3 cellular contexts compared by ENCODE assay signal in the genomic region with DNA sequence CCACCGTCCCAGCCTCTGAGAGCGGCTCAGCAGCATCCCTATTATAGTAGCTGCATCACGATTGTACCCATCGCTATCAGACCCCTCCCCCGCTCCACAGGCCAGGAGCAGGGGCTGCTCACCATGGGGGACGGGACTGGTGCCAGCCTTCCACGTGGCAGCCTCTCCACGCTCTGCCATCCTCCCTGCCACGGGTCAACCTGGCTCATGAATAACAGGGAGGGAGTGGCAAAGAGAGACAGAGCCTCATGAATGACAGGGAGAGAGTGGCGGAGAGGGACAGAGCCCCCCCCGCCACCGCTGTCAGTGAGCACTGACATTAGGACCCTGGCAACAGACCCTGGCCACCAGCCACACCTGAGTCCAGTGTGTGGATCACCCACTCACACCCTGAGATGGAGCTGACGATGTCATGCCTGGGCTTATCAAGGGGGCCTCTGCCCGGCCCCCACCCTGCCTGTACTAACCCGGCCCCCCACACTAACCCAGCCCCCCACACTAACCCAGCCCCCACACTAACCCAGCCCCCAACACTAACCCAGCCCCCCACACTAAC.
TF ChIP-seq lines count a peak whose summit lies in the region.

No MANE protein-coding gene starts in this region.

TF ChIP-seq in SK-N-SH, 30 proteins besides CTCF, POLR2A, EP300 and RAD21:
- TF ChIP-seq, protein P1, sequence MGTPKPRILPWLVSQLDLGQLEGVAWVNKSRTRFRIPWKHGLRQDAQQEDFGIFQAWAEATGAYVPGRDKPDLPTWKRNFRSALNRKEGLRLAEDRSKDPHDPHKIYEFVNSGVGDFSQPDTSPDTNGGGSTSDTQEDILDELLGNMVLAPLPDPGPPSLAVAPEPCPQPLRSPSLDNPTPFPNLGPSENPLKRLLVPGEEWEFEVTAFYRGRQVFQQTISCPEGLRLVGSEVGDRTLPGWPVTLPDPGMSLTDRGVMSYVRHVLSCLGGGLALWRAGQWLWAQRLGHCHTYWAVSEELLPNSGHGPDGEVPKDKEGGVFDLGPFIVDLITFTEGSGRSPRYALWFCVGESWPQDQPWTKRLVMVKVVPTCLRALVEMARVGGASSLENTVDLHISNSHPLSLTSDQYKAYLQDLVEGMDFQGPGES (IDR thresholded peaks at IDR 0.05; ENCODE audit: low read depth, low read length): no peak
- no peak for TF ChIP-seq YY1 (IDR thresholded peaks at IDR 0.05; ENCODE audit: low read depth)
- TF ChIP-seq ELF1 (IDR thresholded peaks at IDR 0.05): no peak
- TF ChIP-seq, protein P2, sequence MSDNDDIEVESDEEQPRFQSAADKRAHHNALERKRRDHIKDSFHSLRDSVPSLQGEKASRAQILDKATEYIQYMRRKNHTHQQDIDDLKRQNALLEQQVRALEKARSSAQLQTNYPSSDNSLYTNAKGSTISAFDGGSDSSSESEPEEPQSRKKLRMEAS (IDR thresholded peaks at IDR 0.05; ENCODE audit: low read depth): no peak
- no peak for TF ChIP-seq CHD2 (IDR thresholded peaks at IDR 0.05; ENCODE audit: low read length, partially characterized antibody)
- no peak for TF ChIP-seq POLR2AphosphoS5 (IDR thresholded peaks at IDR 0.05; ENCODE audit: low read depth, low read length)
- TF ChIP-seq RFX5 (IDR thresholded peaks at IDR 0.05; ENCODE audit: low read length): no peak
- no peak for TF ChIP-seq NFIC (IDR thresholded peaks at IDR 0.05; ENCODE audit: borderline replicate concordance)
- TF ChIP-seq SIN3A (IDR thresholded peaks at IDR 0.05; ENCODE audit: borderline replicate concordance, low read depth, low read length): no peak
- TF ChIP-seq JUND (IDR thresholded peaks at IDR 0.05): no peak
- TF ChIP-seq FOSL2 (IDR thresholded peaks at IDR 0.05; ENCODE audit: borderline replicate concordance, low read depth): no peak
- no peak for TF ChIP-seq RCOR1 (IDR thresholded peaks at IDR 0.05; ENCODE audit: low read length)
- TF ChIP-seq, protein P3, sequence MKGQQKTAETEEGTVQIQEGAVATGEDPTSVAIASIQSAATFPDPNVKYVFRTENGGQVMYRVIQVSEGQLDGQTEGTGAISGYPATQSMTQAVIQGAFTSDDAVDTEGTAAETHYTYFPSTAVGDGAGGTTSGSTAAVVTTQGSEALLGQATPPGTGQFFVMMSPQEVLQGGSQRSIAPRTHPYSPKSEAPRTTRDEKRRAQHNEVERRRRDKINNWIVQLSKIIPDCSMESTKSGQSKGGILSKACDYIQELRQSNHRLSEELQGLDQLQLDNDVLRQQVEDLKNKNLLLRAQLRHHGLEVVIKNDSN (IDR thresholded peaks at IDR 0.05; ENCODE audit: borderline replicate concordance, low read depth): no peak

TF ChIP-seq in SK-N-SH treated with all-trans-retinoic acid at 6 μM for 48 hours, 23 proteins besides CTCF, POLR2A, EP300 and RAD21:
- TF ChIP-seq TCF4 (CRISPR knock-in tag; IDR thresholded peaks at IDR 0.05; ENCODE audit: borderline replicate concordance) (no peak), ZNF70 (CRISPR knock-in tag; IDR thresholded peaks at IDR 0.05) (no peak), ZNF565 (CRISPR knock-in tag; conservative IDR thresholded peaks at IDR 0.05; ENCODE audit: low read depth) (no peak), OSR1 (CRISPR knock-in tag; IDR thresholded peaks at IDR 0.05) (no peak), PPARA (CRISPR knock-in tag; IDR thresholded peaks at IDR 0.05; ENCODE audit: borderline replicate concordance) (no peak), ARNTL (CRISPR knock-in tag; IDR thresholded peaks at IDR 0.05; ENCODE audit: borderline replicate concordance, low read depth) (no peak), ZFP3 (CRISPR knock-in tag; IDR thresholded peaks at IDR 0.05) (no peak)
- TF ChIP-seq, protein P4, sequence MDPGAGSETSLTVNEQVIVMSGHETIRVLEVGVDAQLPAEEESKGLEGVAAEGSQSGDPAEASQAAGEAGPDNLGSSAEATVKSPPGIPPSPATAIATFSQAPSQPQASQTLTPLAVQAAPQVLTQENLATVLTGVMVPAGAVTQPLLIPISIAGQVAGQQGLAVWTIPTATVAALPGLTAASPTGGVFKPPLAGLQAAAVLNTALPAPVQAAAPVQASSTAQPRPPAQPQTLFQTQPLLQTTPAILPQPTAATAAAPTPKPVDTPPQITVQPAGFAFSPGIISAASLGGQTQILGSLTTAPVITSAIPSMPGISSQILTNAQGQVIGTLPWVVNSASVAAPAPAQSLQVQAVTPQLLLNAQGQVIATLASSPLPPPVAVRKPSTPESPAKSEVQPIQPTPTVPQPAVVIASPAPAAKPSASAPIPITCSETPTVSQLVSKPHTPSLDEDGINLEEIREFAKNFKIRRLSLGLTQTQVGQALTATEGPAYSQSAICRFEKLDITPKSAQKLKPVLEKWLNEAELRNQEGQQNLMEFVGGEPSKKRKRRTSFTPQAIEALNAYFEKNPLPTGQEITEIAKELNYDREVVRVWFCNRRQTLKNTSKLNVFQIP (CRISPR knock-in tag; IDR thresholded peaks at IDR 0.05; ENCODE audit: borderline replicate concordance, low read depth): no peak
- TF ChIP-seq, protein P5, sequence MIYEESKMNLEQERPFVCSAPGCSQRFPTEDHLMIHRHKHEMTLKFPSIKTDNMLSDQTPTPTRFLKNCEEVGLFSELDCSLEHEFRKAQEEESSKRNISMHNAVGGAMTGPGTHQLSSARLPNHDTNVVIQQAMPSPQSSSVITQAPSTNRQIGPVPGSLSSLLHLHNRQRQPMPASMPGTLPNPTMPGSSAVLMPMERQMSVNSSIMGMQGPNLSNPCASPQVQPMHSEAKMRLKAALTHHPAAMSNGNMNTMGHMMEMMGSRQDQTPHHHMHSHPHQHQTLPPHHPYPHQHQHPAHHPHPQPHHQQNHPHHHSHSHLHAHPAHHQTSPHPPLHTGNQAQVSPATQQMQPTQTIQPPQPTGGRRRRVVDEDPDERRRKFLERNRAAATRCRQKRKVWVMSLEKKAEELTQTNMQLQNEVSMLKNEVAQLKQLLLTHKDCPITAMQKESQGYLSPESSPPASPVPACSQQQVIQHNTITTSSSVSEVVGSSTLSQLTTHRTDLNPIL (CRISPR knock-in tag; IDR thresholded peaks at IDR 0.05; ENCODE audit: low read depth): no peak
- TF ChIP-seq, protein P6, sequence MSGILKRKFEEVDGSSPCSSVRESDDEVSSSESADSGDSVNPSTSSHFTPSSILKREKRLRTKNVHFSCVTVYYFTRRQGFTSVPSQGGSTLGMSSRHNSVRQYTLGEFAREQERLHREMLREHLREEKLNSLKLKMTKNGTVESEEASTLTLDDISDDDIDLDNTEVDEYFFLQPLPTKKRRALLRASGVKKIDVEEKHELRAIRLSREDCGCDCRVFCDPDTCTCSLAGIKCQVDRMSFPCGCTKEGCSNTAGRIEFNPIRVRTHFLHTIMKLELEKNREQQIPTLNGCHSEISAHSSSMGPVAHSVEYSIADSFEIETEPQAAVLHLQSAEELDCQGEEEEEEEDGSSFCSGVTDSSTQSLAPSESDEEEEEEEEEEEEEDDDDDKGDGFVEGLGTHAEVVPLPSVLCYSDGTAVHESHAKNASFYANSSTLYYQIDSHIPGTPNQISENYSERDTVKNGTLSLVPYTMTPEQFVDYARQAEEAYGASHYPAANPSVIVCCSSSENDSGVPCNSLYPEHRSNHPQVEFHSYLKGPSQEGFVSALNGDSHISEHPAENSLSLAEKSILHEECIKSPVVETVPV (CRISPR knock-in tag; IDR thresholded peaks at IDR 0.05): no peak

TF ChIP-seq in H1, 55 proteins besides CTCF, POLR2A, EP300 and RAD21:
- TF ChIP-seq TBP (IDR thresholded peaks at IDR 0.05; ENCODE audit: low read depth, low read length) (no peak), YY1 (IDR thresholded peaks at IDR 0.05; ENCODE audit: low read depth, low read length) (no peak), GTF2F1 (IDR thresholded peaks at IDR 0.05; ENCODE audit: borderline replicate concordance, low read depth, low read length) (no peak), CREB1 (IDR thresholded peaks at IDR 0.05) (no peak), SRF (IDR thresholded peaks at IDR 0.05; ENCODE audit: low read depth, low read length) (no peak), SUZ12 (IDR thresholded peaks at IDR 0.05; ENCODE audit: low read length) (no peak), BACH1 (IDR thresholded peaks at IDR 0.05; ENCODE audit: low read length) (no peak), CTBP2 (IDR thresholded peaks at IDR 0.05; ENCODE audit: borderline replicate concordance, insufficient read depth, insufficient read length, low read length) (no peak), CHD1 (IDR thresholded peaks at IDR 0.05; ENCODE audit: low read depth, low read length) (no peak), RXRA (IDR thresholded peaks at IDR 0.05; ENCODE audit: insufficient read depth, low read depth, low read length) (no peak), TCF12 (IDR thresholded peaks at IDR 0.05; ENCODE audit: low read depth, low read length) (no peak), SIN3A (conservative IDR thresholded peaks at IDR 0.05 in 1 of 2, IDR thresholded peaks at IDR 0.05 in 1 of 2; ENCODE audit: low read depth in 1 of 2, low read length in 2 of 2) (no peak), CEBPB (IDR thresholded peaks at IDR 0.05; ENCODE audit: low read depth, low read length) (no peak), TAF1 (IDR thresholded peaks at IDR 0.05; ENCODE audit: low read depth, low read length) (no peak), HDAC6 (IDR thresholded peaks at IDR 0.05; ENCODE audit: low read depth, low read length) (no peak), SIRT6 (IDR thresholded peaks at IDR 0.05; ENCODE audit: low read length) (no peak), HDAC2 (IDR thresholded peaks at IDR 0.05; ENCODE audit: borderline replicate concordance in 1 of 2, low read depth in 2 of 2, low read length in 2 of 2) (no peak), NANOG (IDR thresholded peaks at IDR 0.05; ENCODE audit: insufficient read depth, low read depth, low read length, poor library complexity, severe bottlenecking) (no peak)
- TF ChIP-seq, protein P7, sequence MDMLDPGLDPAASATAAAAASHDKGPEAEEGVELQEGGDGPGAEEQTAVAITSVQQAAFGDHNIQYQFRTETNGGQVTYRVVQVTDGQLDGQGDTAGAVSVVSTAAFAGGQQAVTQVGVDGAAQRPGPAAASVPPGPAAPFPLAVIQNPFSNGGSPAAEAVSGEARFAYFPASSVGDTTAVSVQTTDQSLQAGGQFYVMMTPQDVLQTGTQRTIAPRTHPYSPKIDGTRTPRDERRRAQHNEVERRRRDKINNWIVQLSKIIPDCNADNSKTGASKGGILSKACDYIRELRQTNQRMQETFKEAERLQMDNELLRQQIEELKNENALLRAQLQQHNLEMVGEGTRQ (IDR thresholded peaks at IDR 0.05; ENCODE audit: low read length): no peak
- TF ChIP-seq, protein P8, sequence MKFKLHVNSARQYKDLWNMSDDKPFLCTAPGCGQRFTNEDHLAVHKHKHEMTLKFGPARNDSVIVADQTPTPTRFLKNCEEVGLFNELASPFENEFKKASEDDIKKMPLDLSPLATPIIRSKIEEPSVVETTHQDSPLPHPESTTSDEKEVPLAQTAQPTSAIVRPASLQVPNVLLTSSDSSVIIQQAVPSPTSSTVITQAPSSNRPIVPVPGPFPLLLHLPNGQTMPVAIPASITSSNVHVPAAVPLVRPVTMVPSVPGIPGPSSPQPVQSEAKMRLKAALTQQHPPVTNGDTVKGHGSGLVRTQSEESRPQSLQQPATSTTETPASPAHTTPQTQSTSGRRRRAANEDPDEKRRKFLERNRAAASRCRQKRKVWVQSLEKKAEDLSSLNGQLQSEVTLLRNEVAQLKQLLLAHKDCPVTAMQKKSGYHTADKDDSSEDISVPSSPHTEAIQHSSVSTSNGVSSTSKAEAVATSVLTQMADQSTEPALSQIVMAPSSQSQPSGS (IDR thresholded peaks at IDR 0.05; ENCODE audit: low read length): no peak
TF ChIP-seq in H1: peak in this region for 0.
